8 cellular contexts compared by ENCODE assay signal in the genomic region with DNA sequence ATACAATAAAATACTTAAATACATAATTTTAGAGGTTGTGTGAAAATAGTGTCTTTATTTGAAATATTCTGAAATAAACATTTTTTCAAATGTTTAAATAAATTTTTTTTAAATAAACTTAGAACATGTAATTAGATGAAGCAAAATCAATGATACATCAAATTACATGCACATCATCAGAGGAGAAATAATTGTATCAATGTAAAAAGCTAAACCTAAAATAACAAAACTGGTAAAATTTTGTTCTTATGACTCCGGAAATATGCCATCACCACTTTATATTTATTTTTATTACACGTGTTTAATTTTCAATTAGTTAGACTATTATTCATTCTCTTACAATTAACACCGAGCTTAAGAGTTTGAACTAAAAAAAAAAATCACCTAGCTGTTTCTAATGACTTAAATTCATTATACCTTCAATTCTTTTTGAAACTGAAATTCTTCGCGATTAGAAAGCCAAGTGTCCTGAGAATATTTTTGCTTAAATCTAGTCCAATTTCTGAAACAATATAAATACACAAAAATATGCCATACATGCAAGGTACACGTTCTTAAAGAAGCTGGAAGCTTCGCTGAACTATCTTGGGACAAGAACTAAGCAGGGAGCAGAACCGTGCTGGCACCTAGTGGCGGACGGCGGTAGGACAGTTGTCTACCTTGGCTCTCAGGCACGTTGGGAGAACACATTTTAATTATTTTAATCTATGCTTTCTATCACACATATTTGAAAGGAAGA.
DNase-seq lines count a peak whose midpoint lies in the region; ATAC-seq and TF ChIP-seq lines count a peak whose summit lies in the region.

No MANE protein-coding gene starts in this region.

- no peaks in the 10 kb centered on the region for H3K36me3 ChIP-seq in BJ (ENCODE audit: control insufficient read depth, insufficient read depth, low read length)
- H3K36me3 ChIP-seq in colonic mucosa: no peaks in the 10 kb centered on the region
- no peaks in the 10 kb centered on the region for H3K36me3 ChIP-seq in liver (ENCODE audit: control insufficient read depth in 4 of 4, insufficient read depth in 3 of 4, low read depth in 1 of 4, low read length in 3 of 4)

- POLR2A ChIA-PET in BJ (lab: Charles Lee): interaction anchor here (0.6 kb wide), 1 partner anchor 33 kb away, joined by 3 read pairs; no protein-coding TSS in a partner anchor

- DNase-seq in BJ (ENCODE audit: low read depth) (no peak), NCI-H2171 (lab: John Stamatoyannopoulos, UW) (peak; percentile 39), colonic mucosa (peak; percentile 78)
- DNase-seq in stimulated activated CD4-positive, alpha-beta T cell treated with anti-CD3 and anti-CD28 coated beads, TNF-alpha, amount 100 ng/mL, for 4 hours (ENCODE audit: low read depth in 3 of 3): peak in 2 of 3 experiments; percentile 10 to 12

- peak; percentile 73 for ATAC-seq in GM19025 (IDR thresholded peaks at IDR 0.05; ENCODE audit: low read depth, unreplicated experiment)
- peak; percentile 71 for ATAC-seq in HG03135 (IDR thresholded peaks at IDR 0.05; ENCODE audit: unreplicated experiment)

- H3K4me1 ChIP-seq in colonic mucosa: no peaks in the 10 kb centered on the region
- no peaks in the 10 kb centered on the region for H3K4me1 ChIP-seq in liver (ENCODE audit: control insufficient read depth in 4 of 4, insufficient read depth in 4 of 4, low read length in 3 of 4)

- intact Hi-C loops in colonic mucosa (cut with DNase I): loop anchor here (5.0 to 10.0 kb wide), 2 partner anchors 295 to 387 kb away; no protein-coding TSS in a partner anchor

- TF ChIP-seq RAD21 in liver (IDR thresholded peaks at IDR 0.05): peak; percentile 85 to 88

- H3K9me3 ChIP-seq in colonic mucosa (no peaks in the 10 kb centered on the region), liver (ENCODE audit: control insufficient read depth in 4 of 4, low read length in 3 of 4) (no peaks in the 10 kb centered on the region)

- H3K27me3 ChIP-seq in BJ (ENCODE audit: control insufficient read depth, insufficient read depth, low read length): no peaks in the 10 kb centered on the region
- H3K27me3 ChIP-seq in colonic mucosa: no peaks in the 10 kb centered on the region
- H3K27me3 ChIP-seq in liver (ENCODE audit: control insufficient read depth in 4 of 4, insufficient read depth in 4 of 4, low read length in 3 of 4): peaks cover 0 to 3% (median 0%) of the 10 kb centered on the region in 4 donors

- no peak overlapping the region for H3K27ac ChIP-seq in VCaP
- H3K27ac ChIP-seq in colonic mucosa: no peak overlapping the region
- no peak overlapping the region for H3K27ac ChIP-seq in liver (ENCODE audit: low read depth in 1 of 2, low read length in 2 of 2)

- H3K9ac ChIP-seq in colonic mucosa (ENCODE audit: low read depth in 2 of 2, low read length in 2 of 2) (no peak overlapping the region), liver (ENCODE audit: low read depth in 1 of 2, low read length in 2 of 2) (no peak overlapping the region)

- WGBS in liver: 10% methylated on average over 12 of the region's 12 CpGs

- CTCF ChIA-PET in BJ (lab: Yijun Ruan, JAX): interaction anchor here (0.5 to 3.6 kb wide), 37 partner anchors 8 to 1141 kb away, joined by 3 to 17 read pairs (median 4); no protein-coding TSS in a partner anchor

- TF ChIP-seq CTCF in BJ (IDR thresholded peaks at IDR 0.05; ENCODE audit: insufficient read depth, low read depth, low read length) (peak; percentile 98), VCaP (conservative IDR thresholded peaks at IDR 0.05) (peak; percentile 97), colonic mucosa (IDR thresholded peaks at IDR 0.05) (peak; percentile 92), liver (IDR thresholded peaks at IDR 0.05; ENCODE audit: low read depth, low read length, missing input control) (peak; percentile 85)

- H3K4me3 ChIP-seq in BJ (ENCODE audit: low read depth, low read length) (no peak overlapping the region), colonic mucosa (no peak overlapping the region), liver (ENCODE audit: low read depth in 1 of 3, low read length in 3 of 3) (no peak overlapping the region)

TF ChIP-seq in liver, 16 proteins besides CTCF, POLR2A, EP300 and RAD21:
- TF ChIP-seq JUND (IDR thresholded peaks at IDR 0.05) (no peak), FOXA2 (IDR thresholded peaks at IDR 0.05) (no peak), YY1 (IDR thresholded peaks at IDR 0.05) (no peak), SP1 (IDR thresholded peaks at IDR 0.05) (no peak), RXRA (IDR thresholded peaks at IDR 0.05) (no peak), HNF4G (IDR thresholded peaks at IDR 0.05) (no peak), FOXA1 (IDR thresholded peaks at IDR 0.05) (no peak), NR2F2 (IDR thresholded peaks at IDR 0.05) (no peak), TAF1 (conservative IDR thresholded peaks at IDR 0.05) (no peak), GABPA (IDR thresholded peaks at IDR 0.05 in 1 of 2, conservative IDR thresholded peaks at IDR 0.05 in 1 of 2) (no peak), EGR1 (IDR thresholded peaks at IDR 0.05; ENCODE audit: low read depth in 2 of 2) (no peak)
- TF ChIP-seq, protein P1, sequence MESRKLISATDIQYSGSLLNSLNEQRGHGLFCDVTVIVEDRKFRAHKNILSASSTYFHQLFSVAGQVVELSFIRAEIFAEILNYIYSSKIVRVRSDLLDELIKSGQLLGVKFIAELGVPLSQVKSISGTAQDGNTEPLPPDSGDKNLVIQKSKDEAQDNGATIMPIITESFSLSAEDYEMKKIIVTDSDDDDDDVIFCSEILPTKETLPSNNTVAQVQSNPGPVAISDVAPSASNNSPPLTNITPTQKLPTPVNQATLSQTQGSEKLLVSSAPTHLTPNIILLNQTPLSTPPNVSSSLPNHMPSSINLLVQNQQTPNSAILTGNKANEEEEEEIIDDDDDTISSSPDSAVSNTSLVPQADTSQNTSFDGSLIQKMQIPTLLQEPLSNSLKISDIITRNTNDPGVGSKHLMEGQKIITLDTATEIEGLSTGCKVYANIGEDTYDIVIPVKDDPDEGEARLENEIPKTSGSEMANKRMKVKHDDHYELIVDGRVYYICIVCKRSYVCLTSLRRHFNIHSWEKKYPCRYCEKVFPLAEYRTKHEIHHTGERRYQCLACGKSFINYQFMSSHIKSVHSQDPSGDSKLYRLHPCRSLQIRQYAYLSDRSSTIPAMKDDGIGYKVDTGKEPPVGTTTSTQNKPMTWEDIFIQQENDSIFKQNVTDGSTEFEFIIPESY (IDR thresholded peaks at IDR 0.05): no peak
- TF ChIP-seq, protein P2, sequence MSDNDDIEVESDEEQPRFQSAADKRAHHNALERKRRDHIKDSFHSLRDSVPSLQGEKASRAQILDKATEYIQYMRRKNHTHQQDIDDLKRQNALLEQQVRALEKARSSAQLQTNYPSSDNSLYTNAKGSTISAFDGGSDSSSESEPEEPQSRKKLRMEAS (IDR thresholded peaks at IDR 0.05): no peak
- TF ChIP-seq, protein P3, sequence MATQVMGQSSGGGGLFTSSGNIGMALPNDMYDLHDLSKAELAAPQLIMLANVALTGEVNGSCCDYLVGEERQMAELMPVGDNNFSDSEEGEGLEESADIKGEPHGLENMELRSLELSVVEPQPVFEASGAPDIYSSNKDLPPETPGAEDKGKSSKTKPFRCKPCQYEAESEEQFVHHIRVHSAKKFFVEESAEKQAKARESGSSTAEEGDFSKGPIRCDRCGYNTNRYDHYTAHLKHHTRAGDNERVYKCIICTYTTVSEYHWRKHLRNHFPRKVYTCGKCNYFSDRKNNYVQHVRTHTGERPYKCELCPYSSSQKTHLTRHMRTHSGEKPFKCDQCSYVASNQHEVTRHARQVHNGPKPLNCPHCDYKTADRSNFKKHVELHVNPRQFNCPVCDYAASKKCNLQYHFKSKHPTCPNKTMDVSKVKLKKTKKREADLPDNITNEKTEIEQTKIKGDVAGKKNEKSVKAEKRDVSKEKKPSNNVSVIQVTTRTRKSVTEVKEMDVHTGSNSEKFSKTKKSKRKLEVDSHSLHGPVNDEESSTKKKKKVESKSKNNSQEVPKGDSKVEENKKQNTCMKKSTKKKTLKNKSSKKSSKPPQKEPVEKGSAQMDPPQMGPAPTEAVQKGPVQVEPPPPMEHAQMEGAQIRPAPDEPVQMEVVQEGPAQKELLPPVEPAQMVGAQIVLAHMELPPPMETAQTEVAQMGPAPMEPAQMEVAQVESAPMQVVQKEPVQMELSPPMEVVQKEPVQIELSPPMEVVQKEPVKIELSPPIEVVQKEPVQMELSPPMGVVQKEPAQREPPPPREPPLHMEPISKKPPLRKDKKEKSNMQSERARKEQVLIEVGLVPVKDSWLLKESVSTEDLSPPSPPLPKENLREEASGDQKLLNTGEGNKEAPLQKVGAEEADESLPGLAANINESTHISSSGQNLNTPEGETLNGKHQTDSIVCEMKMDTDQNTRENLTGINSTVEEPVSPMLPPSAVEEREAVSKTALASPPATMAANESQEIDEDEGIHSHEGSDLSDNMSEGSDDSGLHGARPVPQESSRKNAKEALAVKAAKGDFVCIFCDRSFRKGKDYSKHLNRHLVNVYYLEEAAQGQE (IDR thresholded peaks at IDR 0.05): no peak
